1 cellular context compared by ENCODE assay signal in the genomic region with DNA sequence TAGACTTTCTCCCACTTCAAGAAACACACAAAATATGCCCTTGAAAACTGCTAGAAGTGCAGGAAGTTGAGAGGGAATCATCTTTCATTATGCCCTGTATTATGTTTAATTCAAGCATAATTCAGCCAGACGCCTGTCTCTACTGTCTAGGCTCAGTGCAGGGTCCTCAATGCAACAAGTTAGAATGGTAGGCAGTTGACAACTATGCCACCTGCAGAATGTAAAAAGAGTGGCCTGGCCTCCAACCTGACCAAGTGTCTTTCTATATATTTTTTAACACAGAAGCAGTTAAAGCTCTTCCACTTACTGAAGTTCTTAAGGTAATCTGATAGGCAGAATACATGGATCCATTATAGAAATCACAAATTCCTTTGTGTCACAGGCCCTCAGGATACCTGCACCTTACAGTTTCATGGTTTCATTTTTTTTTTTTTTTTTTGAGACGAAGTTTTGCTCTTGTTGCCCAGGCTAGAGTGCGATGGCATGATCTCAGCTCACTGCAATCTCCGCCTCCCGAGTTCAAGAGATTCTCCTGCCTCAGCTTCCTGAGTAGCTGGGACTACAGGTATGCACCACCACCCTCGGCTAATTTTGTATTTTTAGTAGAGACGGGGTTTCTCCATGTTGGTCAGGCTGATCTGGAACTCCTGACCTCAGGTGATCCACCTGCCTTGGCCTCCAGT.
TF ChIP-seq lines count a peak whose summit lies in the region.

No MANE protein-coding gene starts in this region.

TF ChIP-seq in GM12878, 131 proteins besides CTCF, POLR2A, EP300 and RAD21:
- TF ChIP-seq HDGF (IDR thresholded peaks at IDR 0.05) (peak; percentile 45; the same call in 1 of the 2 replicates), NR2F1 (conservative IDR thresholded peaks at IDR 0.05) (peak; percentile 9; the same call in 1 of the 2 replicates)
